In the genomic region with DNA sequence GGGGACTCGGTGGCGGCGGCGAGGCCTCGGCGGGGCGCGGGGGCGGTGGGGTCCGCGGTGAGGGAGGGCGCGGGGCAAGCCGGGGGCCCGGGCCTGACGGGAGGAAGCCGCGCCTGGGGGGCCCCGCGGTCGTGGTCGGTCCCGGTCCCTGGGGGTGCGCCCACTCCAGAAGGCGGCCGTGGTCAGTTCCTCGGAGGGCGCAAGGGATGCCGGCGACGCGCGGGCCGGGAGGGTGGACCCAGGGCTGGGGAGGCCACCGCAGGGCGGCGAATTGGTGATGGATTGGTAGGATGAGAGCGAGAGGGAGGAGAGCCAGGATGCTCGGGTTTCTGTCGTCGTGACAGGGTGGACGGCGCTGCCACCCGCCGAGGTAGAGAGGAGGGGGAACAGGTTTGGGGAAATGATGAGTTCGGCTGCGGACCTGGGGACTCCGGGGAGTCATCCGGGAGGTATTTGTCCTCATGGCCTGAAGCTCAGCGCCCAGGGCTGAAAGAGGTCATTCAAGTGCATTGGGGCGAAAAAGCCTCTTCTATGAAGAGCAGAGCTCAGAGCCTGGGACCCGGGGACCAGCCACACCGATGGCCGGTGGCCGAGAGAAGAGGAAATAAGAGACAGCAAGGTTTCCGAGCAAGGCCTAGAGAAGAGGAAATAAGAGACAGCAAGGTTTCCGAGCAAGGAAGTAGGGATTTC, we compare ENCODE assay signal across 8 cellular contexts. TPM values are rescaled to one million over a fixed set of nuclear protein-coding genes. Genes with fewer than 3 reads are reported as not detected.
DNase-seq lines count a peak whose midpoint lies in the region; ATAC-seq and TF ChIP-seq lines count a peak whose summit lies in the region.

No MANE protein-coding gene starts in this region.

- H3K9me3 Mint-ChIP-seq in activated CD8-positive, alpha-beta T cell treated with anti-CD3 and anti-CD28 coated beads, Interleukin-2, amount 10 ng/mL, durations not matched to agents 7 days and 5 days (ENCODE audit: insufficient read depth) = no peaks in the 10 kb centered on the region
- H3K9me3 Mint-ChIP-seq in endodermal cell = no peaks in the 10 kb centered on the region
- no peaks in the 10 kb centered on the region for H3K9me3 Mint-ChIP-seq in stimulated activated naive B cell treated with anti-CD40 and anti-IgM and Interleukin-4, amounts not matched to agents 10 μg/mL and 1 μg/mL and 100 μg/mL, for 72 hours

- peaks cover 21% of the 10 kb centered on the region for H3K36me3 Mint-ChIP-seq in activated CD8-positive, alpha-beta T cell treated with anti-CD3 and anti-CD28 coated beads, Interleukin-2, amount 10 ng/mL, durations not matched to agents 7 days and 5 days (ENCODE audit: low read depth)
- peaks cover 21% of the 10 kb centered on the region for H3K36me3 Mint-ChIP-seq in endodermal cell (ENCODE audit: low read depth)
- H3K36me3 Mint-ChIP-seq in stimulated activated naive B cell treated with anti-CD40 and anti-IgM and Interleukin-4, amounts not matched to agents 10 μg/mL and 1 μg/mL and 100 μg/mL, for 72 hours = peaks cover 7 to 15% of the 10 kb centered on the region in 2 donors

- H3K27ac Mint-ChIP-seq in activated CD8-positive, alpha-beta T cell treated with anti-CD3 and anti-CD28 coated beads, Interleukin-2, amount 10 ng/mL, durations not matched to agents 7 days and 5 days = peak overlapping the region; percentile 88
- H3K27ac Mint-ChIP-seq in endodermal cell = peak overlapping the region; percentile 80
- peak overlapping the region; percentile 95 for H3K27ac Mint-ChIP-seq in stimulated activated naive B cell treated with anti-CD40 and anti-IgM and Interleukin-4, amounts not matched to agents 10 μg/mL and 1 μg/mL and 100 μg/mL, for 72 hours

- H3K4me1 Mint-ChIP-seq in activated CD8-positive, alpha-beta T cell treated with anti-CD3 and anti-CD28 coated beads, Interleukin-2, amount 10 ng/mL, durations not matched to agents 7 days and 5 days (ENCODE audit: low read depth) = peaks cover 25% of the 10 kb centered on the region
- peaks cover 18% of the 10 kb centered on the region for H3K4me1 Mint-ChIP-seq in endodermal cell
- H3K4me1 Mint-ChIP-seq in stimulated activated naive B cell treated with anti-CD40 and anti-IgM and Interleukin-4, amounts not matched to agents 10 μg/mL and 1 μg/mL and 100 μg/mL, for 72 hours = peaks cover 25 to 33% of the 10 kb centered on the region in 2 donors

- peaks cover 24% of the 10 kb centered on the region for H3K36me3 ChIP-seq in endodermal cell (ENCODE audit: control insufficient read depth, insufficient read depth, low read length)
- H3K36me3 ChIP-seq in mesendoderm (ENCODE audit: control insufficient read depth, insufficient read depth, low read length) = no peaks in the 10 kb centered on the region

- peak; percentile 22 for ATAC-seq in HG02610 (IDR thresholded peaks at IDR 0.05; ENCODE audit: unreplicated experiment)
- peak; percentile 40 for ATAC-seq in activated CD8-positive, alpha-beta T cell treated with anti-CD3 and anti-CD28 coated beads, Interleukin-2, amount 10 ng/mL, durations not matched to agents 7 days and 5 days
- ATAC-seq in stimulated activated naive B cell treated with anti-CD40 and anti-IgM and Interleukin-4, amounts not matched to agents 10 μg/mL and 1 μg/mL and 100 μg/mL, for 72 hours (replicated peaks) = peak; percentile 54 to 57

- H2BK5ac ChIP-seq in mesendoderm (ENCODE audit: low read length) = peak overlapping the region; percentile 33

- H3K79me1 ChIP-seq in mesendoderm (ENCODE audit: low read length) = peaks cover 10% of the 10 kb centered on the region

- no peak overlapping the region for H4K8ac ChIP-seq in mesendoderm (ENCODE audit: low read depth, low read length)

- H3K27ac ChIP-seq in endodermal cell (ENCODE audit: low read depth, low read length) (no peak overlapping the region), mesendoderm (ENCODE audit: low read depth, low read length) (peak overlapping the region; percentile 63)

- CTCF ChIA-PET in activated CD8-positive, alpha-beta T cell treated with anti-CD3 and anti-CD28 coated beads, Interleukin-2, amount 10 ng/mL, durations not matched to agents 7 days and 5 days (lab: Charles Lee) = interaction anchor here (0.9 kb wide), 1 partner anchor 413 kb away, joined by 5 read pairs; no protein-coding TSS in a partner anchor

- peak in 2 of 3 experiments; percentile 75 to 80 for DNase-seq in NCI-H1417 (lab: John Stamatoyannopoulos, UW)
- no peak for DNase-seq in NCI-H1417 treated with DMSO at 0.1 percent for 48 hours (lab: John Stamatoyannopoulos, UW)
- peak; percentile 31 for DNase-seq in NCI-H1092 treated with DMSO at 0.1 percent for 48 hours (lab: John Stamatoyannopoulos, UW)
- peak; percentile 46 for DNase-seq in activated CD8-positive, alpha-beta T cell treated with anti-CD3 and anti-CD28 coated beads, Interleukin-2, amount 10 ng/mL, durations not matched to agents 7 days and 5 days
- peak; percentile 80 for DNase-seq in endodermal cell
- DNase-seq in mesendoderm = peak; percentile 68
- DNase-seq in stimulated activated naive B cell treated with anti-CD40 and anti-IgM and Interleukin-4, amounts not matched to agents 10 μg/mL and 1 μg/mL and 100 μg/mL, for 72 hours = peak; percentile 17

- H3K4me3 ChIP-seq in endodermal cell (ENCODE audit: low read length) = peak overlapping the region; percentile 85
- H3K4me3 ChIP-seq in mesendoderm (ENCODE audit: low read length) = peak overlapping the region; percentile 66

- H3K4me2 ChIP-seq in mesendoderm (ENCODE audit: low read length) = peak overlapping the region; percentile 78

- POLR2A ChIA-PET in activated CD8-positive, alpha-beta T cell treated with anti-CD3 and anti-CD28 coated beads, Interleukin-2, amount 10 ng/mL, durations not matched to agents 7 days and 5 days (lab: Charles Lee) = interaction anchor here (0.8 to 2.2 kb wide), 8 partner anchors 10 to 1406 kb away, joined by 3 to 5 read pairs (median 3); partner anchors contain the start of genes DNAJC25, TXN and UGCG

- H3K9me3 ChIP-seq in endodermal cell (ENCODE audit: control insufficient read depth, low read length) = no peaks in the 10 kb centered on the region

- no peak overlapping the region for H2AK5ac ChIP-seq in mesendoderm (ENCODE audit: low read length)

- no peaks in the 10 kb centered on the region for H3K4me1 ChIP-seq in endodermal cell (ENCODE audit: control insufficient read depth, insufficient read depth, low read length)
- H3K4me1 ChIP-seq in mesendoderm (ENCODE audit: control insufficient read depth, low read depth, low read length) = peaks cover 5% of the 10 kb centered on the region

- H3K9ac ChIP-seq in endodermal cell (ENCODE audit: extremely low read depth, low read length, poor library complexity, severe bottlenecking) = peak overlapping the region; percentile 58
- H3K9ac ChIP-seq in mesendoderm (ENCODE audit: low read length) = peak overlapping the region; percentile 78

- H3K23ac ChIP-seq in mesendoderm (ENCODE audit: low read length) = peak overlapping the region; percentile 60

- H4K5ac ChIP-seq in mesendoderm (ENCODE audit: low read length) = no peak overlapping the region

- H3K27me3 Mint-ChIP-seq in activated CD8-positive, alpha-beta T cell treated with anti-CD3 and anti-CD28 coated beads, Interleukin-2, amount 10 ng/mL, durations not matched to agents 7 days and 5 days (ENCODE audit: low read depth) = no peaks in the 10 kb centered on the region
- peaks cover 2% of the 10 kb centered on the region for H3K27me3 Mint-ChIP-seq in endodermal cell (ENCODE audit: insufficient read depth)
- H3K27me3 Mint-ChIP-seq in stimulated activated naive B cell treated with anti-CD40 and anti-IgM and Interleukin-4, amounts not matched to agents 10 μg/mL and 1 μg/mL and 100 μg/mL, for 72 hours = no peaks in the 10 kb centered on the region

- peaks cover 15% of the 10 kb centered on the region for H3K79me2 ChIP-seq in mesendoderm (ENCODE audit: control insufficient read depth, insufficient read depth, low read length)

- peak overlapping the region; percentile 91 for H3K56ac ChIP-seq in mesendoderm (ENCODE audit: low read length)

- no peaks in the 10 kb centered on the region for H3K27me3 ChIP-seq in endodermal cell (ENCODE audit: control insufficient read depth, insufficient read depth, low read length, poor library complexity, severe bottlenecking)
- H3K27me3 ChIP-seq in mesendoderm (ENCODE audit: insufficient read depth, low read length, poor library complexity) = no peaks in the 10 kb centered on the region

- TF ChIP-seq CTCF in endodermal cell (conservative IDR thresholded peaks at IDR 0.05) = no peak

- H3K4ac ChIP-seq in mesendoderm (ENCODE audit: low read depth, low read length) = peak overlapping the region; percentile 66

- H2BK120ac ChIP-seq in mesendoderm (ENCODE audit: low read depth, low read length) = no peak overlapping the region

- peak overlapping the region; percentile 92 for H3K18ac ChIP-seq in mesendoderm (ENCODE audit: low read length)

- 2 to 6% methylated on average over 20 to 57 of the region's 57 CpGs for WGBS in endodermal cell (ENCODE audit: insufficient coverage in 1 of 2, insufficient read length in 1 of 2), 2 experiments
- WGBS in mesendoderm (ENCODE audit: extremely low coverage, insufficient coverage, low lambda C conversion rate) = no CpG with 5 or more reads among the region's 57 CpGs

- H3K4me3 Mint-ChIP-seq in activated CD8-positive, alpha-beta T cell treated with anti-CD3 and anti-CD28 coated beads, Interleukin-2, amount 10 ng/mL, durations not matched to agents 7 days and 5 days = peak overlapping the region; percentile 93
- peak overlapping the region; percentile 92 for H3K4me3 Mint-ChIP-seq in endodermal cell
- peak overlapping the region; percentile 94 to 97 for H3K4me3 Mint-ChIP-seq in stimulated activated naive B cell treated with anti-CD40 and anti-IgM and Interleukin-4, amounts not matched to agents 10 μg/mL and 1 μg/mL and 100 μg/mL, for 72 hours

- no peak overlapping the region for H2BK15ac ChIP-seq in mesendoderm (replicated peaks; ENCODE audit: low read depth)

RNA-seq across cellular contexts. Expression of gene GNG10, which starts 0.5 kb away (rescaled TPM):
- 10 to 100 TPM; 21.4 TPM for total RNA-seq in activated CD8-positive, alpha-beta T cell treated with anti-CD3 and anti-CD28 coated beads, Interleukin-2, amount 10 ng/mL, durations not matched to agents 7 days and 5 days
- total RNA-seq in endodermal cell = 10 to 100 TPM; 27.7 to 39.7 TPM
- polyA plus RNA-seq in endodermal cell (2013, experiment 1 of 2) = 41.3 TPM
- 42.2 TPM for polyA plus RNA-seq in endodermal cell (2013, experiment 2 of 2)
- polyA plus RNA-seq in mesendoderm (2013, experiment 1 of 2) = 43.5 TPM
- 45.6 TPM for polyA plus RNA-seq in mesendoderm (2013, experiment 2 of 2)

RNA-seq across cellular contexts. Expression of gene DNAJC25, which starts 30.8 kb away (rescaled TPM):
- 1 to 10 TPM; 3.9 to 4.2 TPM for total RNA-seq in activated CD8-positive, alpha-beta T cell treated with anti-CD3 and anti-CD28 coated beads, Interleukin-2, amount 10 ng/mL, durations not matched to agents 7 days and 5 days
- 1 to 10 TPM; 6.3 to 7.4 TPM for total RNA-seq in endodermal cell
- polyA plus RNA-seq in endodermal cell (2013, experiment 1 of 2) = 9.3 TPM
- 10.1 TPM for polyA plus RNA-seq in endodermal cell (2013, experiment 2 of 2)
- 7.3 TPM for polyA plus RNA-seq in mesendoderm (2013, experiment 1 of 2)
- polyA plus RNA-seq in mesendoderm (2013, experiment 2 of 2) = 7.8 TPM
